Comparison of ENCODE assay signal across 11 cellular contexts in genomic region chr4:139550724-139551429, GRCh38. TPM values are rescaled to one million over a fixed set of nuclear protein-coding genes. Genes with fewer than 3 reads are reported as not detected.
DNase-seq lines count a peak whose midpoint lies in the region; TF ChIP-seq lines count a peak whose summit lies in the region.
"Had no signal": no experiment of that assay in that cellular context is flagged by ENCODE, and none has a peak within 500 bp of the region (broad histone marks: within the 10 kb centered on the region; RNA-seq: fewer than 3 reads in every experiment).

No MANE protein-coding gene starts in this region.

- DNase-seq in A673 (ENCODE audit: low spot score) (peak; percentile 75), OCI-LY7 (ENCODE audit: low spot score) (no peak), fibroblast of mammary gland (ENCODE audit: low read depth) (peak; percentile 37), myocyte (ENCODE audit: low read depth) (peak; percentile 49), spleen (no peak), NCI-H1105 treated with DMSO at 0.1 percent for 48 hours (lab: John Stamatoyannopoulos, UW) (no peak), suprapubic skin (ENCODE audit: low spot score in 2 of 2) (no peak)
- DNase-seq in activated effector memory CD4-positive, alpha-beta T cell treated with Interleukin-2 at 50 U/mL for 16 hours: no peak
- DNase-seq: activated T-cell treated with anti-CD3 and anti-CD28 coated beads, Interleukin-2, amount 50 U/mL, for 72 hours had no signal

- H2AFZ ChIP-seq in OCI-LY7 (ENCODE audit: low read length): no peak overlapping the region

- CTCF ChIA-PET in A673 (lab: Charles Lee): no interaction called here
- CTCF ChIA-PET in OCI-LY7 (lab: Charles Lee; ENCODE audit: unreplicated experiment): interaction anchor here (0.9 kb wide), 1 partner anchor 9 kb away, joined by 3 read pairs; no protein-coding TSS in a partner anchor

- TF ChIP-seq CTCF in A673 (conservative IDR thresholded peaks at IDR 0.05; ENCODE audit: low read depth, low read length) (no peak), OCI-LY7 (conservative IDR thresholded peaks at IDR 0.05; ENCODE audit: low read length) (no peak), fibroblast of mammary gland (conservative IDR thresholded peaks at IDR 0.05; ENCODE audit: control insufficient read depth, insufficient read depth, low read depth, low read length) (no peak), spleen (IDR thresholded peaks at IDR 0.05 in 8 of 11, conservative IDR thresholded peaks at IDR 0.05 in 3 of 11) (no peak), suprapubic skin (IDR thresholded peaks at IDR 0.05) (no peak)

- BruUV-seq in A673 (replicated peaks; lab: Mats Ljungman, UMichigan): no TSS peak
- BruUV-seq in OCI-LY7 (replicated peaks; lab: Mats Ljungman, UMichigan): no TSS peak

- H3K79me2 ChIP-seq in OCI-LY7 (ENCODE audit: insufficient read depth, low read depth, low read length): peaks cover 92% of the 10 kb centered on the region

- intact Hi-C loops in A673 (cut with micrococcal nuclease; ENCODE audit: unreplicated experiment): loop anchor here (10.0 kb wide), 1 partner anchor 56 kb away; no protein-coding TSS in a partner anchor
- intact Hi-C loops in OCI-LY7 (cut with micrococcal nuclease; ENCODE audit: unreplicated experiment): loop anchor here (10.0 kb wide), 2 partner anchors 1074 to 1204 kb away; partner anchors contain the start of gene TBC1D9
- intact Hi-C loops in spleen (cut with DNase I; ENCODE audit: low total_unique reads): no loop called here

- H3K27ac ChIP-seq in A673 (ENCODE audit: low read depth, low read length, poor library complexity, severe bottlenecking): peak overlapping the region; percentile 77
- H3K27ac ChIP-seq in OCI-LY7 (ENCODE audit: low read depth, low read length, poor library complexity, severe bottlenecking): no peak overlapping the region
- H3K27ac ChIP-seq in spleen: no peak overlapping the region
- no peak overlapping the region for H3K27ac ChIP-seq in suprapubic skin
- H3K27ac ChIP-seq: KMS-11, skin epidermis had no signal

- TF ChIP-seq POLR2A in spleen (IDR thresholded peaks at IDR 0.05) (no peak), suprapubic skin (IDR thresholded peaks at IDR 0.05) (no peak)

- H3K9me3 ChIP-seq in A673 (ENCODE audit: low read depth, low read length, poor library complexity, severe bottlenecking) (no peaks in the 10 kb centered on the region), OCI-LY7 (ENCODE audit: low read length) (no peaks in the 10 kb centered on the region), spleen (no peaks in the 10 kb centered on the region), suprapubic skin (no peaks in the 10 kb centered on the region)

- WGBS in spleen, 5 donors: 66 to 76% (median 73%) methylated on average over 5 of the region's 5 CpGs
- 56% methylated on average over 5 of the region's 5 CpGs for WGBS in suprapubic skin

- H3K4me3 ChIP-seq in A673 (ENCODE audit: low read depth, low read length, poor library complexity, severe bottlenecking): peak overlapping the region; percentile 22
- no peak overlapping the region for H3K4me3 ChIP-seq in OCI-LY7 (ENCODE audit: low read depth, low read length, poor library complexity, severe bottlenecking)
- H3K4me3 ChIP-seq in fibroblast of mammary gland (ENCODE audit: control insufficient read depth, low read depth, low read length): no peak overlapping the region
- no peak overlapping the region for H3K4me3 ChIP-seq in spleen
- no peak overlapping the region for H3K4me3 ChIP-seq in suprapubic skin
- H3K4me3 ChIP-seq: skin epidermis had no signal

- H3K27me3 ChIP-seq in A673 (replicated peaks; ENCODE audit: insufficient read depth, low read depth, low read length, poor library complexity) (no peaks in the 10 kb centered on the region), spleen (replicated peaks in 1 of 7) (peaks cover 0 to 8% (median 0%) of the 10 kb centered on the region in 7 donors), suprapubic skin (no peaks in the 10 kb centered on the region)

- no peak for TF ChIP-seq EP300 in suprapubic skin (IDR thresholded peaks at IDR 0.05)

- H4K20me1 ChIP-seq in OCI-LY7 (ENCODE audit: insufficient read depth, low read length): peaks cover 46% of the 10 kb centered on the region

- POLR2A ChIA-PET in A673 (lab: Charles Lee; ENCODE audit: low non-redundant PET) (no interaction called here), OCI-LY7 (lab: Charles Lee) (interaction anchor here (0.9 kb wide), 1 partner anchor 18 kb away, joined by 4 read pairs; no protein-coding TSS in a partner anchor)

- H3K9me2 ChIP-seq in OCI-LY7 (ENCODE audit: insufficient read depth, low read length): no peaks in the 10 kb centered on the region

- H3K4me2 ChIP-seq in OCI-LY7 (ENCODE audit: low read length): peak overlapping the region; percentile 35
- H3K4me2 ChIP-seq: KMS-11 had no signal

- H3K36me3 ChIP-seq in A673 (ENCODE audit: insufficient read depth, low read length, poor library complexity, severe bottlenecking) (peaks cover 7% of the 10 kb centered on the region), OCI-LY7 (ENCODE audit: insufficient read depth, low read length) (peaks cover 36% of the 10 kb centered on the region), spleen (peaks cover 0 to 14% (median 8%) of the 10 kb centered on the region in 6 donors), suprapubic skin (peaks cover 8% of the 10 kb centered on the region)

- H3K4me1 ChIP-seq in A673 (ENCODE audit: insufficient read depth, low read length, poor library complexity, severe bottlenecking): peaks cover 65% of the 10 kb centered on the region
- peaks cover 43% of the 10 kb centered on the region for H3K4me1 ChIP-seq in OCI-LY7 (ENCODE audit: insufficient read depth, low read length, poor library complexity, severe bottlenecking)
- peaks cover 12 to 65% (median 50%) of the 10 kb centered on the region in 6 donors for H3K4me1 ChIP-seq in spleen
- H3K4me1 ChIP-seq in suprapubic skin: peaks cover 38% of the 10 kb centered on the region

RNA-seq across cellular contexts. Expression of gene SETD7, which starts 5.1 kb away (rescaled TPM):
- total RNA-seq in A673 (2021): 52.8 and 54.6 TPM in 2 replicates
- 17.6 and 21.0 TPM in 2 replicates for total RNA-seq in OCI-LY7 (2014; rRNA removed; shearing (Covaris generic))
- 35.6 and 37.3 TPM in 2 replicates for total RNA-seq in OCI-LY7 (2022)
- total RNA-seq in myocyte: 411 and 456 TPM in 2 replicates
- polyA plus RNA-seq in myocyte (2012): 116 TPM
- total RNA-seq in spleen: 10 to 100 TPM; 25.5 to 45.4 (median 35.7) TPM
- polyA plus RNA-seq in spleen: 1 to 10 TPM; 5.0 to 9.4 (median 6.2) TPM
- total RNA-seq in suprapubic skin: 10 to 100 TPM; 41.8 to 46.6 (median 43.9) TPM

Comparison
In these comparisons a context has a peak if more than half of its experiments do, and no peak if none do; other contexts are left out.
1. DNase-seq: peak in A673 (single experiment), fibroblast of mammary gland (single experiment) and myocyte (single experiment); none in OCI-LY7 (single experiment), spleen (single experiment), activated effector memory CD4-positive, alpha-beta T cell treated with Interleukin-2 at 50 U/mL for 16 hours (single experiment), NCI-H1105 treated with DMSO at 0.1 percent for 48 hours (single experiment) and suprapubic skin (0 of 2).